Comparison of ENCODE assay signal across 8 cellular contexts in the genomic region with DNA sequence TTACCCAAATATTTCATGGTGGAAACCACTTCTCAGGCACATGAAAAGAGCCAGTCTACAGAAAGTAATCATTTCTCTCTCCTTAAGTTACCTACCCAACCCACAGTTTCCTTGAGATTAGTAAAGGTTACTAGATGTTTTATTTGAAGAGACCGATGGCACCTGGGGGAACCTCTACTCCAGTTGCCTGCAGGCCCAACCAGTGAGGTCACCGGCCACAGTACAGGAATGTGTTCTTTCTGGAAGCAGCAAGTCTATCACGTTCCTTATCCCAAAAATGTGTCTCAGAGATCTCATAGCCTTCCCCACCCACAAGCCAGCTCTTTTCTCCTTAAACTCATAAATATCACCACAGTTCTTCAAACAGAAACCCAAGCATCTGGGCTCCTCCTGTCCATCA.
"Had no signal": no experiment of that assay in that cellular context is flagged by ENCODE, and none has a peak within 500 bp of the region (broad histone marks: within the 10 kb centered on the region; RNA-seq: fewer than 3 reads in every experiment).

No MANE protein-coding gene starts in this region.

- DNase-seq: IMR-90, KBM-7, KG1 had no signal

- H3K9ac ChIP-seq: KMS-11 had no signal

- H3K4me3 ChIP-seq: K562 had no signal

- ATAC-seq: HepG2, K562 had no signal

- H3K4me2 ChIP-seq: KMS-11 had no signal

- H3K27ac ChIP-seq: HL-60, KMS-11 had no signal

- FAIRE-seq: HepG2, HTR-8/SVneo, K562 had no signal
